1 cellular context compared by ENCODE assay signal in the genomic region with DNA sequence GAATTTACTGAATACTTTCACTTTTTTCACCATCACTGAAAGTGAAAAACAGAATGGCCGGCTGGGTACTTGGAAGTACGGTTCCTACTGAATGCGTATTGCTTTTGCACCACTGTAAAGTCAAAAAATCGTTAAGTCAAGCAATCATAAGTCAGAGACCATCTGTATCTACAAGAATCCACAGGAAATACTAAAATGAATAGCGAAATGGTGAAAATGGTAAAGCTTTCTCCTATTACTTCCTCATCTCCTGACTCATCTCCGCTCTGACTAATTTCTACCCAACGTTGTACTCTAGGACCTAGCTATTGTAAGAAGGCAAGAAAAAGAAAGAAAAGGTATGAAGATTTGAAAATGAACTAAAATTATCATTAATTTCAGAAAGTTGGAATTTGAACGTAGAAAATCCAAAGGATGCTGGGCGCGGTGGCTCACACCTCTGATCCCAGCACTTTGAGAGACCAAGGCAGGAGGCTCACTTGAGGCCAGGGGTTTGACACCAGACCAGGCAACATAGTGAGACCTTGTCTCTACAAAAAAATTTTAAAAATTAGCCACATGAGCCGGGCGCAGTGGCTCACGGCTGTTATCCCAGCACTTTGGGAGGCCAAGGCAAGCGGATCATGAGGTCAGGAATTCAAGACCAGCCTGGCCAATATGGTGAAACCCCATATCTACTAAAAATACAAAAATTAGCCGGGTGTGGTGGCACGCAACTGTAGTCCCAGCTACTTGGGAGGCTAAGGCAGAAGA.
TF ChIP-seq lines count a peak whose summit lies in the region.

No MANE protein-coding gene starts in this region.

TF ChIP-seq in HEK293, 187 proteins besides CTCF, POLR2A, EP300 and RAD21 (continued from another document):
- TF ChIP-seq, protein P1, sequence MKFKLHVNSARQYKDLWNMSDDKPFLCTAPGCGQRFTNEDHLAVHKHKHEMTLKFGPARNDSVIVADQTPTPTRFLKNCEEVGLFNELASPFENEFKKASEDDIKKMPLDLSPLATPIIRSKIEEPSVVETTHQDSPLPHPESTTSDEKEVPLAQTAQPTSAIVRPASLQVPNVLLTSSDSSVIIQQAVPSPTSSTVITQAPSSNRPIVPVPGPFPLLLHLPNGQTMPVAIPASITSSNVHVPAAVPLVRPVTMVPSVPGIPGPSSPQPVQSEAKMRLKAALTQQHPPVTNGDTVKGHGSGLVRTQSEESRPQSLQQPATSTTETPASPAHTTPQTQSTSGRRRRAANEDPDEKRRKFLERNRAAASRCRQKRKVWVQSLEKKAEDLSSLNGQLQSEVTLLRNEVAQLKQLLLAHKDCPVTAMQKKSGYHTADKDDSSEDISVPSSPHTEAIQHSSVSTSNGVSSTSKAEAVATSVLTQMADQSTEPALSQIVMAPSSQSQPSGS (tag by site-specific recombination; IDR thresholded peaks at IDR 0.05; ENCODE audit: low read depth) = no peak
- TF ChIP-seq ZNF48 (tag by site-specific recombination; IDR thresholded peaks at IDR 0.05) = no peak
- TF ChIP-seq ZNF274 (IDR thresholded peaks at IDR 0.05; ENCODE audit: low read length) = no peak
- no peak for TF ChIP-seq ZNF274 (tag by site-specific recombination; IDR thresholded peaks at IDR 0.05; ENCODE audit: borderline replicate concordance)
